1 cellular context compared by ENCODE assay signal in the genomic region with DNA sequence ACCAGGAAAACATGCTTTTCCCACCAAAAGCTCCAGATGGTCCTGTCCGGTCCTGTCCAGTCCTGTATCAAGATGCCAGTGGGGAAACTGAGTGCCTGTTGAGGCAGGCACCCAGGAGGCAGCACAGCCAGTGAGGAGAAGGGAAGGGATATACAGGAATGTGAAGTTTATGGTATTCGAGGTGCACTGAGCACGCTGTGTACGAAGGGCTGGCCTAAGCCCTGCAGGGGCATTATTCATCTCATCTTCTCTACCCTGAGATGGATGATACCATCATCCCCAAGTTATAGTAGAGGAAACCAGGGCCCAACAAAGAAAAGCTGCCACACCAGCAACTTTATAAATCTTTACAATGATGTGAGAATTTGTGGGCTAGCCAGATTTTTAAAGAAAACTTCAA.
TF ChIP-seq lines count a peak whose summit lies in the region.

No MANE protein-coding gene starts in this region.

TF ChIP-seq in GM12878, 131 proteins besides CTCF, POLR2A, EP300 and RAD21 (continued from another document):
- TF ChIP-seq, protein P1, sequence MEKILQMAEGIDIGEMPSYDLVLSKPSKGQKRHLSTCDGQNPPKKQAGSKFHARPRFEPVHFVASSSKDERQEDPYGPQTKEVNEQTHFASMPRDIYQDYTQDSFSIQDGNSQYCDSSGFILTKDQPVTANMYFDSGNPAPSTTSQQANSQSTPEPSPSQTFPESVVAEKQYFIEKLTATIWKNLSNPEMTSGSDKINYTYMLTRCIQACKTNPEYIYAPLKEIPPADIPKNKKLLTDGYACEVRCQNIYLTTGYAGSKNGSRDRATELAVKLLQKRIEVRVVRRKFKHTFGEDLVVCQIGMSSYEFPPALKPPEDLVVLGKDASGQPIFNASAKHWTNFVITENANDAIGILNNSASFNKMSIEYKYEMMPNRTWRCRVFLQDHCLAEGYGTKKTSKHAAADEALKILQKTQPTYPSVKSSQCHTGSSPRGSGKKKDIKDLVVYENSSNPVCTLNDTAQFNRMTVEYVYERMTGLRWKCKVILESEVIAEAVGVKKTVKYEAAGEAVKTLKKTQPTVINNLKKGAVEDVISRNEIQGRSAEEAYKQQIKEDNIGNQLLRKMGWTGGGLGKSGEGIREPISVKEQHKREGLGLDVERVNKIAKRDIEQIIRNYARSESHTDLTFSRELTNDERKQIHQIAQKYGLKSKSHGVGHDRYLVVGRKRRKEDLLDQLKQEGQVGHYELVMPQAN (conservative IDR thresholded peaks at IDR 0.05) = no peak
- TF ChIP-seq CBFB (IDR thresholded peaks at IDR 0.05; ENCODE audit: low read depth) (no peak), NFXL1 (IDR thresholded peaks at IDR 0.05; ENCODE audit: borderline replicate concordance) (no peak), SMARCA5 (IDR thresholded peaks at IDR 0.05) (no peak)
TF ChIP-seq in GM12878: peak in this region for 0.
